8 cellular contexts compared by ENCODE assay signal in genomic region chr12:65740506-65740872, GRCh38.
DNase-seq lines count a peak whose midpoint lies in the region; ATAC-seq and TF ChIP-seq lines count a peak whose summit lies in the region.

No MANE protein-coding gene starts in this region.

- ATAC-seq in activated naive CD8-positive, alpha-beta T cell treated with anti-CD3 and anti-CD28 coated beads, Interleukin-2, amount 50 U/mL, for 24 hours, result no peak

- no peak overlapping the region for H2BK12ac ChIP-seq in mesenchymal stem cell (ENCODE audit: low read length in 2 of 2)

- peak overlapping the region; percentile 70; the same call in 1 of the 2 replicates for H3K27ac Mint-ChIP-seq in HFFc6
- H3K27ac Mint-ChIP-seq in activated naive CD8-positive, alpha-beta T cell treated with anti-CD3 and anti-CD28 coated beads, Interleukin-2, amount 50 U/mL, for 24 hours, result peak overlapping the region; percentile 14

- peak overlapping the region; percentile 81 for H3K9ac ChIP-seq in mesenchymal stem cell (ENCODE audit: low read length)

- H3K27me3 ChIP-seq in mesenchymal stem cell (ENCODE audit: control insufficient read depth in 1 of 2, insufficient read depth in 1 of 2, low read length in 2 of 2) (no peaks in the 10 kb centered on the region), ovary (no peaks in the 10 kb centered on the region)

- H3K36me3 ChIP-seq in mesenchymal stem cell (ENCODE audit: control insufficient read depth in 1 of 2, insufficient read depth in 2 of 2, low read depth in 1 of 2, low read length in 2 of 2), result no peaks in the 10 kb centered on the region
- no peaks in the 10 kb centered on the region for H3K36me3 ChIP-seq in ovary

- H3K4me1 ChIP-seq in mesenchymal stem cell (ENCODE audit: control insufficient read depth, insufficient read depth, low read depth, low read length) (peaks cover 5% of the 10 kb centered on the region), ovary (ENCODE audit: insufficient read depth) (no peaks in the 10 kb centered on the region)

- H3K27me3 Mint-ChIP-seq in HFFc6 (ENCODE audit: insufficient read depth), result peaks cover 1% of the 10 kb centered on the region; the same call in 1 of the 2 replicates
- peaks cover 32% of the 10 kb centered on the region for H3K27me3 Mint-ChIP-seq in activated naive CD8-positive, alpha-beta T cell treated with anti-CD3 and anti-CD28 coated beads, Interleukin-2, amount 50 U/mL, for 24 hours

- TF ChIP-seq EP300 in ovary (IDR thresholded peaks at IDR 0.05), result no peak

- DNase-seq in AG10803 (ENCODE audit: low read depth) (peak; percentile 21), HFFc6 (no peak), mesenchymal stem cell (no peak), NCI-H146 (lab: John Stamatoyannopoulos, UW) (no peak), hippocampal formation (lab: John Stamatoyannopoulos, UW) (no peak), SHP77 (lab: John Stamatoyannopoulos, UW) (no peak), ovary (no peak)
- no peak for DNase-seq in activated naive CD8-positive, alpha-beta T cell treated with anti-CD3 and anti-CD28 coated beads, Interleukin-2, amount 50 U/mL, for 24 hours

- H3K4me3 Mint-ChIP-seq in HFFc6, result peak overlapping the region; percentile 93
- H3K4me3 Mint-ChIP-seq in activated naive CD8-positive, alpha-beta T cell treated with anti-CD3 and anti-CD28 coated beads, Interleukin-2, amount 50 U/mL, for 24 hours, result peak overlapping the region; percentile 63

- H3K4me1 Mint-ChIP-seq in HFFc6 (ENCODE audit: low read depth), result peaks cover 22% of the 10 kb centered on the region
- H3K4me1 Mint-ChIP-seq in activated naive CD8-positive, alpha-beta T cell treated with anti-CD3 and anti-CD28 coated beads, Interleukin-2, amount 50 U/mL, for 24 hours, result peaks cover 14% of the 10 kb centered on the region

- H2AFZ ChIP-seq in mesenchymal stem cell (ENCODE audit: low read depth, low read length), result no peak overlapping the region

- peak overlapping the region; percentile 82 for H3K4me2 ChIP-seq in mesenchymal stem cell (ENCODE audit: low read length, poor library complexity, severe bottlenecking)

- H2BK15ac ChIP-seq in mesenchymal stem cell (ENCODE audit: low read depth, poor library complexity, severe bottlenecking), result peak overlapping the region; percentile 86

- no peak for TF ChIP-seq CTCF in AG10803 (conservative IDR thresholded peaks at IDR 0.05; ENCODE audit: low read length)
- no peak for TF ChIP-seq CTCF in HFFc6 (IDR thresholded peaks at IDR 0.05)
- TF ChIP-seq CTCF in ovary (IDR thresholded peaks at IDR 0.05), result no peak

- H3K4ac ChIP-seq in mesenchymal stem cell (ENCODE audit: low read depth in 1 of 2, low read length in 2 of 2), result no peak overlapping the region

- H3K9me3 ChIP-seq in mesenchymal stem cell (ENCODE audit: control insufficient read depth, low read length) (no peaks in the 10 kb centered on the region), ovary (no peaks in the 10 kb centered on the region)

- H4K8ac ChIP-seq in mesenchymal stem cell (ENCODE audit: low read length), result peak overlapping the region; percentile 4

- H3K18ac ChIP-seq in mesenchymal stem cell (ENCODE audit: low read depth in 1 of 2, low read length in 2 of 2), result peak overlapping the region in 1 of 2 experiments; percentile 19

- H2BK5ac ChIP-seq in mesenchymal stem cell (ENCODE audit: low read depth, low read length, poor library complexity, severe bottlenecking), result no peak overlapping the region

- peak overlapping the region; percentile 65 for H3K4me3 ChIP-seq in AG10803 (ENCODE audit: low read length)
- peak overlapping the region in 1 of 2 experiments; percentile 85 for H3K4me3 ChIP-seq in mesenchymal stem cell (ENCODE audit: insufficient read depth in 1 of 2, low read depth in 1 of 2, low read length in 2 of 2)
- H3K4me3 ChIP-seq in ovary, result no peak overlapping the region

- H3K36me3 Mint-ChIP-seq in HFFc6 (ENCODE audit: low read depth), result no peaks in the 10 kb centered on the region
- no peaks in the 10 kb centered on the region for H3K36me3 Mint-ChIP-seq in activated naive CD8-positive, alpha-beta T cell treated with anti-CD3 and anti-CD28 coated beads, Interleukin-2, amount 50 U/mL, for 24 hours (ENCODE audit: low read depth)

- H3K23ac ChIP-seq in mesenchymal stem cell (ENCODE audit: low read length in 2 of 2), result no peak overlapping the region

- H3K79me1 ChIP-seq in mesenchymal stem cell (replicated peaks; ENCODE audit: low read length, poor library complexity, severe bottlenecking), result peaks cover 5% of the 10 kb centered on the region

- H2AK5ac ChIP-seq in mesenchymal stem cell (ENCODE audit: low read length, severe bottlenecking), result no peak overlapping the region

- intact Hi-C loops in ovary (cut with DNase I), result no loop called here

- no peak for TF ChIP-seq POLR2A in ovary (IDR thresholded peaks at IDR 0.05)

- H3K27ac ChIP-seq in mesenchymal stem cell (ENCODE audit: low read length, poor library complexity, severe bottlenecking) (peak overlapping the region; percentile 100), ovary (no peak overlapping the region)

- 34% methylated on average over 1 of the region's 1 CpG for WGBS in mesenchymal stem cell
- WGBS in ovary, 3 donors, result 3 to 11% (median 6%) methylated on average over 1 of the region's 1 CpG

- no peak overlapping the region for H3K14ac ChIP-seq in mesenchymal stem cell (ENCODE audit: low read length in 2 of 2)

- H2BK120ac ChIP-seq in mesenchymal stem cell (ENCODE audit: low read depth, low read length), result no peak overlapping the region

- no peak overlapping the region for H4K91ac ChIP-seq in mesenchymal stem cell (ENCODE audit: low read length)

- no peaks in the 10 kb centered on the region for H3K9me3 Mint-ChIP-seq in HFFc6
- H3K9me3 Mint-ChIP-seq in activated naive CD8-positive, alpha-beta T cell treated with anti-CD3 and anti-CD28 coated beads, Interleukin-2, amount 50 U/mL, for 24 hours, result no peaks in the 10 kb centered on the region
